Comparison of ENCODE assay signal across 27 cellular contexts in the genomic region with DNA sequence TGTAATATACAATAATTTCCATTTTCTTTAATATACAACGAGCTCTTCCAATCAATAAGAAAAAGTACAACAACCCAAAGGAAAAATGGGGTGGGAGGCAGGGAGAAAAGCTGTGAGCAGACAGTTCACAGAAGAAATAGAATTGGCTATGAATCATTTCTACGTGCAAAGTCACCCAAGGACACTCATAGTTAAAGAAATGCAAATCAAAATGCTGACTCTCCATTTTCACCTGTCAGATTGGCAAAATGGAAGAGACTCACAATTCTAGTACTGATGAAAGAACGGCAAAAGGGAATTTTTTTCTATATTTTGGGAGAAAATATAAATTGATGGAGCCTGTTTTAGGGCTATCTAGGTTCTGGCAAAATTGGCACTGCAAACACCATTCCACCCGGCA.
DNase-seq lines count a peak whose midpoint lies in the region; ATAC-seq, FAIRE-seq and TF ChIP-seq lines count a peak whose summit lies in the region.
"Had no signal": no experiment of that assay in that cellular context is flagged by ENCODE, and none has a peak within 500 bp of the region (broad histone marks: within the 10 kb centered on the region; RNA-seq: fewer than 3 reads in every experiment).

No MANE protein-coding gene starts in this region.

- H3K4me1 ChIP-seq in HepG2 (ENCODE audit: insufficient read depth, low read length) (peaks cover 30% of the 10 kb centered on the region), right lobe of liver (no peaks in the 10 kb centered on the region), Caco-2 (no peaks in the 10 kb centered on the region)

- no peaks in the 10 kb centered on the region for H3K9me3 Mint-ChIP-seq in Caco-2 (ENCODE audit: unreplicated experiment)
- H3K9me3 Mint-ChIP-seq: activated naive CD8-positive, alpha-beta T cell treated with anti-CD3 and anti-CD28 coated beads for 36 hours; activated T-cell treated with anti-CD3 and anti-CD28 coated beads, Interleukin-2, amount 50 U/mL, for 72 hours; memory B cell; T-cell had no signal

- H3K9me3 ChIP-seq in HepG2 (ENCODE audit: low read length) = no peaks in the 10 kb centered on the region
- H3K9me3 ChIP-seq in right lobe of liver = no peaks in the 10 kb centered on the region
- no peaks in the 10 kb centered on the region for H3K9me3 ChIP-seq in Caco-2
- H3K9me3 ChIP-seq: ovary had no signal

- H4K20me1 ChIP-seq in HepG2 (ENCODE audit: insufficient read depth, low read length) = no peaks in the 10 kb centered on the region

- POLR2A ChIA-PET in HepG2 (lab: Yijun Ruan, JAX) (no interaction called here), Caco-2 (lab: Charles Lee) (no interaction called here)

- intact Hi-C loops in HepG2 (cut with micrococcal nuclease; ENCODE audit: unreplicated experiment) (no loop called here), right lobe of liver (cut with DNase I) (no loop called here), Caco-2 (cut with micrococcal nuclease; ENCODE audit: unreplicated experiment) (no loop called here), left colon (cut with DNase I, micrococcal nuclease) (no loop called here)

- TF ChIP-seq RAD21 in HepG2 (CRISPR knock-in tag; IDR thresholded peaks at IDR 0.05) = no peak

- 13% methylated on average over 4 of the region's 4 CpGs for WGBS in HepG2 (ENCODE audit: low lambda C conversion rate)
- 60% methylated on average over 4 of the region's 4 CpGs for WGBS in right lobe of liver (ENCODE audit: insufficient coverage, low coverage, low lambda C conversion rate, missing lambda C conversion rate)

- H3K27me3 ChIP-seq in HepG2 (ENCODE audit: control insufficient read depth in 1 of 2, insufficient read depth in 2 of 2, low read length in 2 of 2) = peaks cover 5 to 51% of the 10 kb centered on the region in 2 experiments
- H3K27me3 ChIP-seq in right lobe of liver = no peaks in the 10 kb centered on the region
- no peaks in the 10 kb centered on the region for H3K27me3 ChIP-seq in Caco-2 (replicated peaks; ENCODE audit: control insufficient read depth, insufficient read depth, low read length)
- H3K27me3 ChIP-seq: ovary had no signal

- TF ChIP-seq CTCF in HepG2 (CRISPR knock-in tag; IDR thresholded peaks at IDR 0.05) (no peak), right lobe of liver (IDR thresholded peaks at IDR 0.05) (no peak), Caco-2 (IDR thresholded peaks at IDR 0.05; ENCODE audit: insufficient read depth in 1 of 2, low read depth in 1 of 2, low read length in 1 of 2, severe bottlenecking in 1 of 2, unreplicated experiment in 1 of 2) (no peak)

- no peak for DNase-seq in HepG2 (ENCODE audit: low spot score)
- DNase-seq in right lobe of liver = no peak
- peak; percentile 44 for DNase-seq in hepatic stellate cell (ENCODE audit: low spot score)
- DNase-seq in stimulated activated naive CD4-positive, alpha-beta T cell treated with Interleukin-2 at 50 U/mL for 16 hours (lab: John Stamatoyannopoulos, UW) = no peak
- no peak for DNase-seq in NCI-H82 (lab: John Stamatoyannopoulos, UW)
- no peak for DNase-seq in Caco-2
- no peak for DNase-seq in left colon
- DNase-seq: activated CD4-positive, alpha-beta T cell treated with anti-CD3 and anti-CD28 coated beads for 48 hours; activated naive CD8-positive, alpha-beta T cell treated with anti-CD3 and anti-CD28 coated beads for 36 hours; activated T-cell treated with anti-CD3 and anti-CD28 coated beads, Interleukin-2, amount 50 U/mL, for 72 hours; DMS 273 treated with DMSO at 0.1 percent for 48 hours; effector CD4-positive, alpha-beta T cell; H7; NCI-H1694; NCI-H748 treated with DMSO at 0.1 percent for 48 hours; OCI-M1; SHP77 treated with DMSO at 0.1 percent for 48 hours; T-cell had no signal

- CTCF ChIA-PET in HepG2 (lab: Yijun Ruan, JAX; ENCODE audit: low intra/inter-chr PET ratio, low total read pairs) (no interaction called here), Caco-2 (lab: Charles Lee) (no interaction called here)

- H3K27ac ChIP-seq in HepG2 (ENCODE audit: extremely low read length, insufficient read depth, low read length) = no peak overlapping the region
- H3K27ac ChIP-seq in right lobe of liver = no peak overlapping the region
- H3K27ac ChIP-seq: KMS-11, ovary had no signal

- H3K4me2 ChIP-seq in HepG2 (ENCODE audit: low read depth, low read length) = no peak overlapping the region
- H3K4me2 ChIP-seq: KMS-11 had no signal

- no peak for TF ChIP-seq EP300 in HepG2 (IDR thresholded peaks at IDR 0.05; ENCODE audit: low read depth in 2 of 2, low read length in 2 of 2)
- TF ChIP-seq EP300 in HepG2 (CRISPR knock-in tag; IDR thresholded peaks at IDR 0.05; ENCODE audit: borderline replicate concordance) = no peak

- H3K36me3 ChIP-seq in HepG2 (replicated peaks in 1 of 2; ENCODE audit: control insufficient read depth in 1 of 2, insufficient read depth in 2 of 2, low read length in 2 of 2) = no peaks in the 10 kb centered on the region
- no peaks in the 10 kb centered on the region for H3K36me3 ChIP-seq in right lobe of liver
- H3K36me3 ChIP-seq in Caco-2 (ENCODE audit: control insufficient read depth, insufficient read depth, low read length) = no peaks in the 10 kb centered on the region
- H3K36me3 ChIP-seq: ovary had no signal

- H3K4me3 ChIP-seq in HepG2 (replicated peaks in 1 of 3; ENCODE audit: insufficient read depth in 1 of 3, low read depth in 2 of 3, low read length in 3 of 3) (no peak overlapping the region), right lobe of liver (no peak overlapping the region), Caco-2 (ENCODE audit: low read depth, low read length) (no peak overlapping the region)
- H3K4me3 ChIP-seq: ovary had no signal

- no peak overlapping the region for H3K27ac Mint-ChIP-seq in Caco-2 (ENCODE audit: unreplicated experiment)
- H3K27ac Mint-ChIP-seq: activated T-cell treated with anti-CD3 and anti-CD28 coated beads, Interleukin-2, amount 50 U/mL, for 72 hours; memory B cell had no signal

- H3K4me1 Mint-ChIP-seq in Caco-2 (ENCODE audit: low read depth, unreplicated experiment) = no peaks in the 10 kb centered on the region

- H3K36me3 Mint-ChIP-seq in Caco-2 (ENCODE audit: insufficient read depth, unreplicated experiment) = no peaks in the 10 kb centered on the region
- H3K36me3 Mint-ChIP-seq: activated naive CD8-positive, alpha-beta T cell treated with anti-CD3 and anti-CD28 coated beads for 36 hours; memory B cell; T-cell had no signal

- no peaks in the 10 kb centered on the region for H3K79me2 ChIP-seq in HepG2 (ENCODE audit: insufficient read depth, low read length)

- no peaks in the 10 kb centered on the region for H3K27me3 Mint-ChIP-seq in Caco-2 (ENCODE audit: insufficient read depth, unreplicated experiment)
- H3K27me3 Mint-ChIP-seq: activated naive CD8-positive, alpha-beta T cell treated with anti-CD3 and anti-CD28 coated beads for 36 hours; memory B cell; T-cell had no signal

- no TSS peak for BruUV-seq in HepG2 (replicated peaks; lab: Mats Ljungman, UMichigan)
- BruUV-seq in Caco-2 (replicated peaks; lab: Mats Ljungman, UMichigan) = no TSS peak

- no peak overlapping the region for H3K9ac ChIP-seq in HepG2 (ENCODE audit: insufficient read depth, low read depth, low read length)
- H3K9ac ChIP-seq: KMS-11 had no signal

- H3K4me3 Mint-ChIP-seq in Caco-2 (ENCODE audit: unreplicated experiment) = no peak overlapping the region
- H3K4me3 Mint-ChIP-seq: activated naive CD8-positive, alpha-beta T cell treated with anti-CD3 and anti-CD28 coated beads for 36 hours had no signal

- no peak for TF ChIP-seq POLR2A in HepG2 (IDR thresholded peaks at IDR 0.05; ENCODE audit: insufficient read depth in 1 of 2, low read depth in 2 of 2, low read length in 2 of 2)
- TF ChIP-seq POLR2A in right lobe of liver (IDR thresholded peaks at IDR 0.05) = no peak

- no peak overlapping the region for H2AFZ ChIP-seq in HepG2 (ENCODE audit: low read length)

- ATAC-seq in HepG2 (no peak), right lobe of liver (no peak), SK-N-SH treated with all-trans-retinoic acid at 6 μM for 48 hours (peak; percentile 29; the same call in 1 of the 3 replicates), left colon (no peak)
- ATAC-seq: activated T-cell treated with anti-CD3 and anti-CD28 coated beads, Interleukin-2, amount 50 U/mL, for 72 hours; sciatic nerve; T-cell had no signal

- FAIRE-seq in HepG2 (lab: Jason Lieb, UNC) = no peak
- FAIRE-seq: frontal cortex, G401.6, keratinocyte, urothelium cell line had no signal

- in situ Hi-C loops in HepG2 (cut with HindIII; ENCODE audit: extremely low pct_ligation_motif_present, low pct_unique_long_range_greater_than_20kb) = no loop called here

TF ChIP-seq in HepG2, 621 proteins besides CTCF, POLR2A, EP300 and RAD21 (continues in another document):
- TF ChIP-seq ZNF138 (CRISPR knock-in tag; IDR thresholded peaks at IDR 0.05; ENCODE audit: low read depth) (no peak), MAFF (IDR thresholded peaks at IDR 0.05; ENCODE audit: low read depth, low read length) (peak; percentile 87), ZNF605 (CRISPR knock-in tag; IDR thresholded peaks at IDR 0.05) (no peak), MAFK (conservative IDR thresholded peaks at IDR 0.05 in 1 of 2, IDR thresholded peaks at IDR 0.05 in 1 of 2; ENCODE audit: low read length in 2 of 2) (peak; percentile 85 to 90), ZNF563 (CRISPR knock-in tag; IDR thresholded peaks at IDR 0.05) (no peak)

TF ChIP-seq in SK-N-SH treated with all-trans-retinoic acid at 6 μM for 48 hours, 23 proteins besides CTCF, POLR2A, EP300 and RAD21 (continues in another document):
- TF ChIP-seq ARNTL (CRISPR knock-in tag; IDR thresholded peaks at IDR 0.05; ENCODE audit: borderline replicate concordance, low read depth) (no peak), ZNF70 (CRISPR knock-in tag; IDR thresholded peaks at IDR 0.05) (no peak), CSDC2 (CRISPR knock-in tag; IDR thresholded peaks at IDR 0.05) (no peak), ZNF8 (CRISPR knock-in tag; IDR thresholded peaks at IDR 0.05) (no peak), ZNF565 (CRISPR knock-in tag; conservative IDR thresholded peaks at IDR 0.05; ENCODE audit: low read depth) (no peak)
- TF ChIP-seq, protein P1, sequence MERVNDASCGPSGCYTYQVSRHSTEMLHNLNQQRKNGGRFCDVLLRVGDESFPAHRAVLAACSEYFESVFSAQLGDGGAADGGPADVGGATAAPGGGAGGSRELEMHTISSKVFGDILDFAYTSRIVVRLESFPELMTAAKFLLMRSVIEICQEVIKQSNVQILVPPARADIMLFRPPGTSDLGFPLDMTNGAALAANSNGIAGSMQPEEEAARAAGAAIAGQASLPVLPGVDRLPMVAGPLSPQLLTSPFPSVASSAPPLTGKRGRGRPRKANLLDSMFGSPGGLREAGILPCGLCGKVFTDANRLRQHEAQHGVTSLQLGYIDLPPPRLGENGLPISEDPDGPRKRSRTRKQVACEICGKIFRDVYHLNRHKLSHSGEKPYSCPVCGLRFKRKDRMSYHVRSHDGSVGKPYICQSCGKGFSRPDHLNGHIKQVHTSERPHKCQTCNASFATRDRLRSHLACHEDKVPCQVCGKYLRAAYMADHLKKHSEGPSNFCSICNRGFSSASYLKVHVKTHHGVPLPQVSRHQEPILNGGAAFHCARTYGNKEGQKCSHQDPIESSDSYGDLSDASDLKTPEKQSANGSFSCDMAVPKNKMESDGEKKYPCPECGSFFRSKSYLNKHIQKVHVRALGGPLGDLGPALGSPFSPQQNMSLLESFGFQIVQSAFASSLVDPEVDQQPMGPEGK (CRISPR knock-in tag; IDR thresholded peaks at IDR 0.05; ENCODE audit: borderline replicate concordance) = no peak
